Comparison of ENCODE assay signal across 9 cellular contexts in genomic region chr10:97321807-97322195, GRCh38. TPM values are rescaled to one million over a fixed set of nuclear protein-coding genes. Genes with fewer than 3 reads are reported as not detected.
DNase-seq lines count a peak whose midpoint lies in the region; ATAC-seq and TF ChIP-seq lines count a peak whose summit lies in the region.
"Had no signal": no experiment of that assay in that cellular context is flagged by ENCODE, and none has a peak within 500 bp of the region (broad histone marks: within the 10 kb centered on the region; RNA-seq: fewer than 3 reads in every experiment).

No MANE protein-coding gene starts in this region.

- no peak for ATAC-seq in left lobe of liver
- ATAC-seq in GM21515 (IDR thresholded peaks at IDR 0.05; ENCODE audit: unreplicated experiment), result no peak
- ATAC-seq in HG02970 (IDR thresholded peaks at IDR 0.05; ENCODE audit: low FRiP score, unreplicated experiment), result no peak

- peaks cover 30% of the 10 kb centered on the region for H3K4me1 Mint-ChIP-seq in glutamatergic neuron (ENCODE audit: low read depth, unreplicated experiment)

- TF ChIP-seq CTCF in glutamatergic neuron (IDR thresholded peaks at IDR 0.05; ENCODE audit: partially characterized antibody, unreplicated experiment), result no peak

- H3K9me3 Mint-ChIP-seq in glutamatergic neuron (ENCODE audit: unreplicated experiment), result peaks cover 10% of the 10 kb centered on the region

- peak overlapping the region; percentile 93 for H3K4me3 Mint-ChIP-seq in glutamatergic neuron (ENCODE audit: unreplicated experiment)

- peak overlapping the region; percentile 72 for H3K27ac Mint-ChIP-seq in glutamatergic neuron (ENCODE audit: unreplicated experiment)

- peaks cover 13% of the 10 kb centered on the region for H3K27me3 Mint-ChIP-seq in glutamatergic neuron (ENCODE audit: unreplicated experiment)

- DNase-seq in SHP77 (lab: John Stamatoyannopoulos, UW), result peak; percentile 37 to 45
- DNase-seq in SHP77 treated with DMSO at 0.1 percent for 48 hours (lab: John Stamatoyannopoulos, UW), result no peak
- peak; percentile 60 for DNase-seq in NCI-H510A (lab: John Stamatoyannopoulos, UW)
- no peak for DNase-seq in glutamatergic neuron
- peak; percentile 62 for DNase-seq in retina
- DNase-seq in left lobe of liver (ENCODE audit: low spot score), result no peak
- DNase-seq: NCI-H446 had no signal

- H3K36me3 Mint-ChIP-seq in glutamatergic neuron (ENCODE audit: unreplicated experiment), result no peaks in the 10 kb centered on the region

RNA-seq across cellular contexts. Expression of gene FRAT1, which starts 2.7 kb away (rescaled TPM):
- total RNA-seq in glutamatergic neuron (ENCODE audit: unreplicated experiment) (10.0 TPM), left lobe of liver (10.0 TPM)

RNA-seq across cellular contexts. Expression of gene FRAT2, which starts 12.7 kb away (rescaled TPM):
- total RNA-seq in glutamatergic neuron (ENCODE audit: unreplicated experiment), result 15.9 TPM
- total RNA-seq in left lobe of liver, result 10.3 TPM

RNA-seq across cellular contexts. Expression of gene ARHGAP19, which starts 29.4 kb away (rescaled TPM):
- total RNA-seq in glutamatergic neuron (ENCODE audit: unreplicated experiment), result 9.8 TPM
- total RNA-seq in left lobe of liver, result 4.1 TPM

Comparison
In these comparisons a context has a peak if more than half of its experiments do, and no peak if none do; other contexts are left out.
1. DNase-seq: peak in SHP77 (2 of 2), NCI-H510A (single experiment) and retina (single experiment); none in SHP77 treated with DMSO at 0.1 percent for 48 hours (single experiment), glutamatergic neuron (single experiment) and left lobe of liver (single experiment).